Comparison of ENCODE assay signal across 19 cellular contexts in genomic region chr18:25190468-25190867, GRCh38.
DNase-seq lines count a peak whose midpoint lies in the region; ATAC-seq and TF ChIP-seq lines count a peak whose summit lies in the region.
"Had no signal": no experiment of that assay in that cellular context is flagged by ENCODE, and none has a peak within 500 bp of the region (broad histone marks: within the 10 kb centered on the region; RNA-seq: fewer than 3 reads in every experiment).

No MANE protein-coding gene starts in this region.

- no peak for TF ChIP-seq POLR2A in lower leg skin (IDR thresholded peaks at IDR 0.05)

- no peak overlapping the region for H3K27ac Mint-ChIP-seq in activated naive CD8-positive, alpha-beta T cell treated with anti-CD3 and anti-CD28 coated beads, Interleukin-2, amount 50 U/mL, for 24 hours
- H3K27ac Mint-ChIP-seq: stimulated activated naive B cell treated with anti-CD40 and anti-IgM and Interleukin-4, amounts not matched to agents 10 μg/mL and 1 μg/mL and 100 μg/mL, for 72 hours; WTC11 had no signal

- no peak overlapping the region for H3K4me3 Mint-ChIP-seq in activated naive CD8-positive, alpha-beta T cell treated with anti-CD3 and anti-CD28 coated beads, Interleukin-2, amount 50 U/mL, for 24 hours
- H3K4me3 Mint-ChIP-seq: stimulated activated naive B cell treated with anti-CD40 and anti-IgM and Interleukin-4, amounts not matched to agents 10 μg/mL and 1 μg/mL and 100 μg/mL, for 72 hours; WTC11 had no signal

- no peak for TF ChIP-seq CTCF in lower leg skin (IDR thresholded peaks at IDR 0.05)

- H3K4me3 ChIP-seq in lower leg skin (ENCODE audit: low read depth, poor library complexity, severe bottlenecking) = no peak overlapping the region
- H3K4me3 ChIP-seq: upper lobe of right lung had no signal

- WGBS in lower leg skin, 2 donors = 77 to 81% methylated on average over 3 of the region's 3 CpGs

- ATAC-seq in GM18867 (IDR thresholded peaks at IDR 0.05; ENCODE audit: unreplicated experiment) (peak; percentile 89), GM21526 (IDR thresholded peaks at IDR 0.05; ENCODE audit: low FRiP score, unreplicated experiment) (peak; percentile 55), HG03159 (IDR thresholded peaks at IDR 0.05; ENCODE audit: unreplicated experiment) (peak; percentile 65)
- no peak for ATAC-seq in activated naive CD8-positive, alpha-beta T cell treated with anti-CD3 and anti-CD28 coated beads, Interleukin-2, amount 50 U/mL, for 24 hours
- ATAC-seq: esophagus mucosa; stimulated activated naive B cell treated with anti-CD40 and anti-IgM and Interleukin-4, amounts not matched to agents 10 μg/mL and 1 μg/mL and 100 μg/mL, for 72 hours; upper lobe of right lung; WTC11 had no signal

- intact Hi-C loops in lower leg skin (cut with DNase I; ENCODE audit: low total_unique reads) = no loop called here

- H3K36me3 Mint-ChIP-seq in activated naive CD8-positive, alpha-beta T cell treated with anti-CD3 and anti-CD28 coated beads, Interleukin-2, amount 50 U/mL, for 24 hours (ENCODE audit: low read depth) = no peaks in the 10 kb centered on the region
- H3K36me3 Mint-ChIP-seq: stimulated activated naive B cell treated with anti-CD40 and anti-IgM and Interleukin-4, amounts not matched to agents 10 μg/mL and 1 μg/mL and 100 μg/mL, for 72 hours; WTC11 had no signal

- DNase-seq in NOMO-1 treated with dmso at 0.1 percent for 144 hours (lab: John Stamatoyannopoulos, UW; ENCODE audit: unreplicated experiment) = peak; percentile 78
- DNase-seq in NCI-H446 (lab: John Stamatoyannopoulos, UW) = no peak
- no peak for DNase-seq in activated naive CD8-positive, alpha-beta T cell treated with anti-CD3 and anti-CD28 coated beads, Interleukin-2, amount 50 U/mL, for 24 hours
- DNase-seq in lower leg skin (ENCODE audit: low spot score in 2 of 2) = no peak
- no peak for DNase-seq in COLO829 (ENCODE audit: low spot score)
- DNase-seq: activated gamma-delta T cell treated with Interleukin-2 at 50 U/mL for 16 hours; Caco-2; cortex of kidney; GDM1; NCI-H1930; NCI-H526; RPMI8226; stimulated activated naive B cell treated with anti-CD40 and anti-IgM and Interleukin-4, amounts not matched to agents 10 μg/mL and 1 μg/mL and 100 μg/mL, for 72 hours; upper lobe of right lung had no signal

- no peaks in the 10 kb centered on the region for H3K4me1 Mint-ChIP-seq in activated naive CD8-positive, alpha-beta T cell treated with anti-CD3 and anti-CD28 coated beads, Interleukin-2, amount 50 U/mL, for 24 hours
- H3K4me1 Mint-ChIP-seq: stimulated activated naive B cell treated with anti-CD40 and anti-IgM and Interleukin-4, amounts not matched to agents 10 μg/mL and 1 μg/mL and 100 μg/mL, for 72 hours had no signal

- no peaks in the 10 kb centered on the region for H3K27me3 Mint-ChIP-seq in activated naive CD8-positive, alpha-beta T cell treated with anti-CD3 and anti-CD28 coated beads, Interleukin-2, amount 50 U/mL, for 24 hours
- H3K27me3 Mint-ChIP-seq: stimulated activated naive B cell treated with anti-CD40 and anti-IgM and Interleukin-4, amounts not matched to agents 10 μg/mL and 1 μg/mL and 100 μg/mL, for 72 hours had no signal

- no peaks in the 10 kb centered on the region for H3K9me3 Mint-ChIP-seq in activated naive CD8-positive, alpha-beta T cell treated with anti-CD3 and anti-CD28 coated beads, Interleukin-2, amount 50 U/mL, for 24 hours
- H3K9me3 Mint-ChIP-seq: stimulated activated naive B cell treated with anti-CD40 and anti-IgM and Interleukin-4, amounts not matched to agents 10 μg/mL and 1 μg/mL and 100 μg/mL, for 72 hours; WTC11 had no signal
